In the genomic region with DNA sequence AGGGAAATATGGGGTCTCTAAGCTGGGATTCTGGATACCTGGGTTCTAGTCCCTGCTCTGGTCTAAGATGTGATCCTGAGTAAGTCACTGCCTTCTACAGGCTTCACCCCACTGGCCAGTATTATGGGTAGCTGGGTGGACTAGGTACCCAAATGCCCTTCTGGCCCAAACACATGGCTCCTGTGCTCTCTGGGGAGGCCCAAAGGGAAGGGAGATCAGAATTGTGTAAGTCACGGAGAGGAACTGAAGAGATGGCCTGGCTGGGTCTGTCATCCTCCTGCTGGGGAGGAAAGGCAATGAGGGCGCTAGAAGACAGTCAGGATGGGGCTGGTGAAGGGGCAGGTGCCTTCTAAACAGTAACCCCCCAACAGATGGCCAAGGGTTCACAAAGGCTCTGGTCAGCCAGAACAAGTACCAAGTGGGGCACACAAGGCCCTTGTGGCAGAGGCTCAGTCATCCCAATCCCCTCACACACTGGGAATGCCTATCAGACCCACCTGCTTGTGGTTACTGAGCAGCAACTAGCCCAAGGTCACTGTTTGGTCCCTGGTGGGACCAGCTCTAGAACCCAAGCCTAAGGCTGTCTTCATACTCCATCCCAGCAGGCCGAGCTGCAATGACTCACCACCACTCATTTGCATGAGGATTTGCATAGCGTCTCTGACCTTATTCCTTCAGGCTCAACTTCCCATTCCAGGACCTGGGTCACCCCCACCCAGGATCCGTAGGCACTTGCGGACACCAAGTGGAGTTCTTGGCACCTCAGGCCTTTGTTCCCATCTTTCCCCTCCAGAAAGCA, we compare ENCODE assay signal across 9 cellular contexts. TPM values are rescaled to one million over a fixed set of nuclear protein-coding genes. Genes with fewer than 3 reads are reported as not detected.
DNase-seq lines count a peak whose midpoint lies in the region; ATAC-seq and TF ChIP-seq lines count a peak whose summit lies in the region.
"Had no signal": no experiment of that assay in that cellular context is flagged by ENCODE, and none has a peak within 500 bp of the region (broad histone marks: within the 10 kb centered on the region; RNA-seq: fewer than 3 reads in every experiment).

No MANE protein-coding gene starts in this region.

- H3K4me2 ChIP-seq in hepatocyte = peak overlapping the region; percentile 67

- peak; percentile 76 for TF ChIP-seq POLR2A in Raji (IDR thresholded peaks at IDR 0.05; ENCODE audit: insufficient read depth, low read depth, low read length)

- H3K27ac Mint-ChIP-seq in T-helper 2 cell treated with Interferon-gamma antibody and Interleukin-4, amounts not matched to agents 5 μg/mL and 100 μg/mL, for 36 hours = peak overlapping the region; percentile 68

- no peaks in the 10 kb centered on the region for H3K9me3 Mint-ChIP-seq in T-helper 2 cell treated with Interferon-gamma antibody and Interleukin-4, amounts not matched to agents 5 μg/mL and 100 μg/mL, for 36 hours

- H3K4me1 Mint-ChIP-seq in T-helper 2 cell treated with Interferon-gamma antibody and Interleukin-4, amounts not matched to agents 5 μg/mL and 100 μg/mL, for 36 hours (ENCODE audit: low read depth) = peaks cover 70% of the 10 kb centered on the region

- peak overlapping the region; percentile 37 for H3K4me3 Mint-ChIP-seq in T-helper 2 cell treated with Interferon-gamma antibody and Interleukin-4, amounts not matched to agents 5 μg/mL and 100 μg/mL, for 36 hours

- no peaks in the 10 kb centered on the region for H3K36me3 ChIP-seq in hepatocyte (replicated peaks; ENCODE audit: insufficient read depth, low read depth)

- peaks cover 45% of the 10 kb centered on the region for H3K4me1 ChIP-seq in hepatocyte (ENCODE audit: insufficient read depth)

- peaks cover 100% of the 10 kb centered on the region for H4K20me1 ChIP-seq in hepatocyte (ENCODE audit: insufficient read depth, poor library complexity, severe bottlenecking)

- no peaks in the 10 kb centered on the region for H3K27me3 ChIP-seq in hepatocyte

- no peaks in the 10 kb centered on the region for H3K9me2 ChIP-seq in hepatocyte (replicated peaks; ENCODE audit: insufficient read depth)

- no peak for DNase-seq in T-helper 2 cell treated with Interferon-gamma antibody and Interleukin-4, amounts not matched to agents 5 μg/mL and 100 μg/mL, for 36 hours (ENCODE audit: low spot score)
- DNase-seq in T-helper 2 cell (no peak), hepatocyte (ENCODE audit: low spot score) (no peak), substantia nigra (lab: John Stamatoyannopoulos, UW) (peak in 2 of 49 donors; percentile 7 to 29), NCI-H2171 treated with DMSO at 0.1 percent for 48 hours (lab: John Stamatoyannopoulos, UW) (no peak)
- DNase-seq: activated CD4-positive, CD25-positive, alpha-beta regulatory T cell had no signal

- H3K27me3 Mint-ChIP-seq in T-helper 2 cell treated with Interferon-gamma antibody and Interleukin-4, amounts not matched to agents 5 μg/mL and 100 μg/mL, for 36 hours (ENCODE audit: low read depth) = no peaks in the 10 kb centered on the region

- no peak for TF ChIP-seq CTCF in hepatocyte (IDR thresholded peaks at IDR 0.05; ENCODE audit: poor library complexity)

- no peaks in the 10 kb centered on the region for H3K9me3 ChIP-seq in hepatocyte (ENCODE audit: low read depth)

- no peak overlapping the region for H2AFZ ChIP-seq in hepatocyte

- no peak overlapping the region for H3K27ac ChIP-seq in hepatocyte
- peak overlapping the region; percentile 89 for H3K27ac ChIP-seq in substantia nigra (ENCODE audit: low read depth, low read length, poor library complexity, severe bottlenecking)

- ATAC-seq in GM21360 (IDR thresholded peaks at IDR 0.05; ENCODE audit: unreplicated experiment) (no peak), HG03432 (IDR thresholded peaks at IDR 0.05; ENCODE audit: unreplicated experiment) (no peak)

- peaks cover 17% of the 10 kb centered on the region for H3K36me3 Mint-ChIP-seq in T-helper 2 cell treated with Interferon-gamma antibody and Interleukin-4, amounts not matched to agents 5 μg/mL and 100 μg/mL, for 36 hours (ENCODE audit: low read depth)

- H3K79me2 ChIP-seq in hepatocyte = peaks cover 100% of the 10 kb centered on the region

- WGBS in hepatocyte (ENCODE audit: low lambda C conversion rate, missing lambda C conversion rate) = 94% methylated on average over 6 of the region's 6 CpGs

- H3K4me3 ChIP-seq in hepatocyte = no peak overlapping the region

RNA-seq across cellular contexts. Expression of gene MEF2D, which starts 9.2 kb away (rescaled TPM):
- 9.6 and 20.1 TPM in 2 replicates for total RNA-seq in hepatocyte
- 25.1 and 30.8 TPM in 2 replicates for polyA plus RNA-seq in hepatocyte
